11 cellular contexts compared by ENCODE assay signal in genomic region chr19:1155352-1156304, GRCh38. TPM values are rescaled to one million over a fixed set of nuclear protein-coding genes. Genes with fewer than 3 reads are reported as not detected.
DNase-seq lines count a peak whose midpoint lies in the region; ATAC-seq, FAIRE-seq and TF ChIP-seq lines count a peak whose summit lies in the region.
"Had no signal": no experiment of that assay in that cellular context is flagged by ENCODE, and none has a peak within 500 bp of the region (broad histone marks: within the 10 kb centered on the region; RNA-seq: fewer than 3 reads in every experiment).

No MANE protein-coding gene starts in this region.

- TF ChIP-seq EP300 in sigmoid colon (IDR thresholded peaks at IDR 0.05): no peak

- DNase-seq in Calu3: no peak
- DNase-seq in cardiac fibroblast (ENCODE audit: low read depth in 2 of 2): peak; percentile 43
- DNase-seq in keratinocyte (ENCODE audit: low read depth, low spot score): no peak
- DNase-seq in sigmoid colon: no peak
- no peak for DNase-seq in NCI-H2196 (lab: John Stamatoyannopoulos, UW; ENCODE audit: unreplicated experiment)
- no peak for DNase-seq in hepatic stellate cell (ENCODE audit: low spot score)
- no peak for DNase-seq in HTR-8/SVneo (ENCODE audit: insufficient read length, low spot score)
- DNase-seq: activated effector memory CD4-positive, alpha-beta T cell treated with anti-CD3 and anti-CD28 coated beads, Interleukin-2, amount 50 U/mL, for 16 hours; naive thymus-derived CD8-positive, alpha-beta T cell had no signal

- H3K27ac ChIP-seq in keratinocyte (ENCODE audit: control insufficient read depth, insufficient read depth, low read length): peak overlapping the region; percentile 75
- peak overlapping the region; percentile 62 to 86 (median 72) for H3K27ac ChIP-seq in sigmoid colon
- H3K27ac ChIP-seq: C4-2B had no signal

- H3K4me3 ChIP-seq in cardiac fibroblast (replicated peaks in 1 of 2; ENCODE audit: low read depth in 2 of 2, low read length in 2 of 2): peak overlapping the region in 1 of 2 donors; percentile 33
- peak overlapping the region in 1 of 3 experiments; percentile 37 for H3K4me3 ChIP-seq in keratinocyte (ENCODE audit: control insufficient read depth in 2 of 3, extremely low read depth in 1 of 3, insufficient read depth in 2 of 3, low read depth in 1 of 3, low read length in 3 of 3)
- H3K4me3 ChIP-seq in sigmoid colon: peak overlapping the region in 2 of 4 donors; percentile 10 to 23

- peaks cover 19% of the 10 kb centered on the region in 2 experiments for H3K36me3 ChIP-seq in keratinocyte (ENCODE audit: control insufficient read depth in 2 of 2, extremely low read depth in 1 of 2, insufficient read depth in 2 of 2, low read length in 2 of 2)
- H3K36me3 ChIP-seq in sigmoid colon: peaks cover 0 to 42% (median 13%) of the 10 kb centered on the region in 4 donors

- dilution Hi-C loops in keratinocyte (cut with MboI; ENCODE audit: extremely low pct_ligation_motif_present, low sequenced_read_pairs): no loop called here

- CTCF ChIA-PET in Calu3 (lab: Charles Lee): no interaction called here

- no peaks in the 10 kb centered on the region for H3K9me3 ChIP-seq in keratinocyte (ENCODE audit: control insufficient read depth, low read depth, low read length)
- no peaks in the 10 kb centered on the region for H3K9me3 ChIP-seq in sigmoid colon

- H3K27me3 Mint-ChIP-seq in Calu3 (ENCODE audit: unreplicated experiment): no peaks in the 10 kb centered on the region
- H3K27me3 Mint-ChIP-seq: naive thymus-derived CD8-positive, alpha-beta T cell had no signal

- H3K9ac ChIP-seq in keratinocyte (ENCODE audit: control insufficient read depth, extremely low read depth, insufficient read depth, low read length): peak overlapping the region; percentile 63

- no peaks in the 10 kb centered on the region for H3K4me1 Mint-ChIP-seq in Calu3 (ENCODE audit: low read depth, unreplicated experiment)

- WGBS in sigmoid colon, 2 donors: 66 to 81% methylated on average over 29 of the region's 29 CpGs

- TF ChIP-seq POLR2A in sigmoid colon (IDR thresholded peaks at IDR 0.05): no peak

- H3K79me2 ChIP-seq in keratinocyte (ENCODE audit: control insufficient read depth, insufficient read depth, low read length): peaks cover 79% of the 10 kb centered on the region

- no peak overlapping the region for H3K27ac Mint-ChIP-seq in Calu3 (ENCODE audit: unreplicated experiment)
- H3K27ac Mint-ChIP-seq: naive thymus-derived CD8-positive, alpha-beta T cell had no signal

- H4K20me1 ChIP-seq in keratinocyte (ENCODE audit: control insufficient read depth, extremely low read depth, insufficient read depth, low read length): peaks cover 9% of the 10 kb centered on the region

- intact Hi-C loops in Calu3 (cut with micrococcal nuclease; ENCODE audit: unreplicated experiment): no loop called here
- intact Hi-C loops in sigmoid colon (cut with DNase I): no loop called here

- BruUV-seq in Calu3 (replicated peaks; lab: Mats Ljungman, UMichigan): no TSS peak

- H3K4me1 ChIP-seq in keratinocyte (ENCODE audit: control insufficient read depth, extremely low read depth, insufficient read depth, low read length) (peaks cover 19% of the 10 kb centered on the region), sigmoid colon (peaks cover 0 to 30% (median 26%) of the 10 kb centered on the region in 4 donors)

- H3K36me3 Mint-ChIP-seq in Calu3 (ENCODE audit: insufficient read depth, unreplicated experiment): peaks cover 33% of the 10 kb centered on the region

- peaks cover 3% of the 10 kb centered on the region for H3K9me1 ChIP-seq in keratinocyte (ENCODE audit: control insufficient read depth, extremely low read depth, insufficient read depth, low read length)

- no peaks in the 10 kb centered on the region for H3K9me3 Mint-ChIP-seq in Calu3 (ENCODE audit: low read depth, unreplicated experiment)
- H3K9me3 Mint-ChIP-seq: naive thymus-derived CD8-positive, alpha-beta T cell had no signal

- TF ChIP-seq CTCF in Calu3 (IDR thresholded peaks at IDR 0.05; ENCODE audit: unreplicated experiment) (no peak), cardiac fibroblast (IDR thresholded peaks at IDR 0.05; ENCODE audit: low read depth, low read length) (no peak), keratinocyte (optimal IDR thresholded peaks at IDR 0.05 in 1 of 3, IDR thresholded peaks at IDR 0.05 in 1 of 3, conservative IDR thresholded peaks at IDR 0.05 in 1 of 3; ENCODE audit: extremely low read depth in 1 of 3, insufficient read depth in 2 of 3, low read length in 3 of 3) (no peak), sigmoid colon (IDR thresholded peaks at IDR 0.05) (no peak)

- ATAC-seq in GM18873 (IDR thresholded peaks at IDR 0.05; ENCODE audit: low FRiP score, unreplicated experiment): no peak
- ATAC-seq: naive thymus-derived CD8-positive, alpha-beta T cell had no signal

- H2AFZ ChIP-seq in keratinocyte (ENCODE audit: control insufficient read depth, low read length): no peak overlapping the region

- H3K27me3 ChIP-seq in keratinocyte (ENCODE audit: control insufficient read depth, extremely low read depth, insufficient read depth, low read length): no peaks in the 10 kb centered on the region
- H3K27me3 ChIP-seq in sigmoid colon: no peaks in the 10 kb centered on the region

- no peak for FAIRE-seq in keratinocyte (lab: Jason Lieb, UNC)
- FAIRE-seq in HTR-8/SVneo (lab: Jason Lieb, UNC): no peak

- H3K4me2 ChIP-seq in keratinocyte (ENCODE audit: control insufficient read depth, extremely low read depth, insufficient read depth, low read depth, low read length): peak overlapping the region; percentile 77

- H3K4me3 Mint-ChIP-seq in Calu3 (ENCODE audit: low read depth, unreplicated experiment): peak overlapping the region; percentile 24
- H3K4me3 Mint-ChIP-seq: naive thymus-derived CD8-positive, alpha-beta T cell had no signal

RNA-seq across cellular contexts. Expression of gene SBNO2, which starts 18.4 kb away (rescaled TPM):
- 84.9 and 97.8 TPM in 2 replicates for total RNA-seq in Calu3 (2022)
- polyA plus RNA-seq in keratinocyte: 10.9 to 19.4 TPM (median 13.1 TPM) in 3 replicates
- 12.9 TPM for polyA plus RNA-seq in keratinocyte (2011; ENCODE audit: low read depth)
- polyA plus RNA-seq in keratinocyte (2011; cell fraction: cytosol; rRNA removed): 6.0 and 14.5 TPM in 2 replicates
- polyA plus RNA-seq in keratinocyte (2011; cell fraction: nucleus; rRNA removed): 32.2 and 48.0 TPM in 2 replicates
- polyA plus RNA-seq in keratinocyte (2012; ENCODE audit: low replicate concordance): 17.3 and 24.6 TPM in 2 replicates
- 14.6 to 40.2 TPM (median 23.0 TPM) in 3 replicates for polyA minus RNA-seq in keratinocyte
- 32.6 TPM for polyA minus RNA-seq in keratinocyte (2011; cell fraction: cytosol; rRNA and poly(A)+ RNA removed)
- 36.5 and 41.8 TPM in 2 replicates for polyA minus RNA-seq in keratinocyte (2011; cell fraction: nucleus; rRNA and poly(A)+ RNA removed)
- total RNA-seq in sigmoid colon: 10 to 100 TPM in 3 of 4 donors, 1 to 10 TPM in 1; 6.8 to 91.9 (median 14.7) TPM
- 10 to 100 TPM; 11.4 to 75.0 (median 14.8) TPM for polyA plus RNA-seq in sigmoid colon

RNA-seq across cellular contexts. Expression of gene STK11, which starts 50.0 kb away (rescaled TPM):
- 55.8 and 58.3 TPM in 2 replicates for total RNA-seq in Calu3 (2022)
- polyA plus RNA-seq in keratinocyte: 24.6 to 31.4 TPM (median 28.1 TPM) in 3 replicates
- polyA plus RNA-seq in keratinocyte (2011; ENCODE audit: low read depth): 21.6 TPM
- polyA plus RNA-seq in keratinocyte (2011; cell fraction: cytosol; rRNA removed): 13.7 and 27.8 TPM in 2 replicates
- polyA plus RNA-seq in keratinocyte (2011; cell fraction: nucleus; rRNA removed): 47.3 and 54.0 TPM in 2 replicates
- 26.4 and 38.3 TPM in 2 replicates for polyA plus RNA-seq in keratinocyte (2012; ENCODE audit: low replicate concordance)
- polyA minus RNA-seq in keratinocyte: 19.7 to 42.7 TPM (median 21.9 TPM) in 3 replicates
- 56.2 TPM for polyA minus RNA-seq in keratinocyte (2011; cell fraction: cytosol; rRNA and poly(A)+ RNA removed)
- 25.7 and 29.2 TPM in 2 replicates for polyA minus RNA-seq in keratinocyte (2011; cell fraction: nucleus; rRNA and poly(A)+ RNA removed)
- 10 to 100 TPM; 36.4 to 51.0 (median 42.7) TPM for total RNA-seq in sigmoid colon
- 10 to 100 TPM; 31.2 to 86.5 (median 41.8) TPM for polyA plus RNA-seq in sigmoid colon

RNA-seq across cellular contexts. Expression of gene GPX4, which starts 51.8 kb away (rescaled TPM):
- 246 and 251 TPM in 2 replicates for total RNA-seq in Calu3 (2022)
- polyA plus RNA-seq in keratinocyte: 193 to 279 TPM (median 243 TPM) in 3 replicates
- polyA plus RNA-seq in keratinocyte (2011; ENCODE audit: low read depth): 60.6 TPM
- polyA plus RNA-seq in keratinocyte (2011; cell fraction: cytosol; rRNA removed): 222 and 463 TPM in 2 replicates
- 106 and 126 TPM in 2 replicates for polyA plus RNA-seq in keratinocyte (2011; cell fraction: nucleus; rRNA removed)
- 311 and 442 TPM in 2 replicates for polyA plus RNA-seq in keratinocyte (2012; ENCODE audit: low replicate concordance)
- polyA minus RNA-seq in keratinocyte: 86.1 to 197 TPM (median 110 TPM) in 3 replicates
- 240 TPM for polyA minus RNA-seq in keratinocyte (2011; cell fraction: cytosol; rRNA and poly(A)+ RNA removed)
- 33.0 and 50.3 TPM in 2 replicates for polyA minus RNA-seq in keratinocyte (2011; cell fraction: nucleus; rRNA and poly(A)+ RNA removed)
- 100 to 1,000 TPM; 269 to 433 (median 371) TPM for total RNA-seq in sigmoid colon
- 100 to 1,000 TPM; 311 to 662 (median 643) TPM for polyA plus RNA-seq in sigmoid colon

Comparison
In these comparisons a context has a peak if more than half of its experiments do, and no peak if none do; other contexts are left out.
1. DNase-seq: peak in cardiac fibroblast (2 of 2); none in Calu3 (single experiment), keratinocyte (single experiment), sigmoid colon (single experiment), NCI-H2196 (single experiment), hepatic stellate cell (single experiment) and HTR-8/SVneo (single experiment).